Comparison of ENCODE assay signal across 12 cellular contexts in genomic region chr19:29675650-29676186, GRCh38. TPM values are rescaled to one million over a fixed set of nuclear protein-coding genes. Genes with fewer than 3 reads are reported as not detected.
A peak's percentile ranks its signal among the peaks of the same experiment; 100 is the strongest.
DNase-seq lines count a peak whose midpoint lies in the region; ATAC-seq, FAIRE-seq and TF ChIP-seq lines count a peak whose summit lies in the region.
"Had no signal": no experiment of that assay in that cellular context is flagged by ENCODE, and none has a peak within 500 bp of the region (broad histone marks: within the 10 kb centered on the region; RNA-seq: fewer than 3 reads in every experiment).

No MANE protein-coding gene starts in this region.

- H3K9me3 Mint-ChIP-seq in CD4-positive, CD25-positive, alpha-beta regulatory T cell: no peaks in the 10 kb centered on the region
- H3K9me3 Mint-ChIP-seq in IgD-negative memory B cell (no peaks in the 10 kb centered on the region), Caco-2 (ENCODE audit: unreplicated experiment) (no peaks in the 10 kb centered on the region)
- H3K9me3 Mint-ChIP-seq: activated T-helper 1 cell treated with anti-CD3 and anti-CD28 coated beads, Interleukin-12 subunit alpha, Interleukin-12 subunit beta, Interleukin-2, Interleukin-4 antibody, amounts not matched to agents 30 ng/mL and 10 ng/mL and 1 ng/mL, durations not matched to agents 14 hours and 24 hours and 36 hours had no signal

- peak overlapping the region; percentile 94 for H3K27ac ChIP-seq in CD4-positive, CD25-positive, alpha-beta regulatory T cell (ENCODE audit: insufficient read depth, low read length, poor library complexity, severe bottlenecking)
- peak overlapping the region; percentile 1 for H3K27ac ChIP-seq in right cardiac atrium (ENCODE audit: low read length)

- intact Hi-C loops in right cardiac atrium (cut with DNase I): no loop called here
- intact Hi-C loops in Caco-2 (cut with micrococcal nuclease; ENCODE audit: unreplicated experiment): no loop called here

- H3K4me3 Mint-ChIP-seq in CD4-positive, CD25-positive, alpha-beta regulatory T cell: peak overlapping the region in 3 of 4 donors; percentile 26 to 35 (median 30)
- peak overlapping the region in 1 of 4 donors; percentile 12 for H3K4me3 Mint-ChIP-seq in IgD-negative memory B cell
- H3K4me3 Mint-ChIP-seq in Caco-2 (ENCODE audit: unreplicated experiment): no peak overlapping the region
- H3K4me3 Mint-ChIP-seq: activated T-helper 1 cell treated with anti-CD3 and anti-CD28 coated beads, Interleukin-12 subunit alpha, Interleukin-12 subunit beta, Interleukin-2, Interleukin-4 antibody, amounts not matched to agents 30 ng/mL and 10 ng/mL and 1 ng/mL, durations not matched to agents 14 hours and 24 hours and 36 hours had no signal

- H3K9me3 ChIP-seq in CD4-positive, CD25-positive, alpha-beta regulatory T cell (ENCODE audit: control insufficient read depth in 2 of 2, low read length in 2 of 2): no peaks in the 10 kb centered on the region
- H3K9me3 ChIP-seq in right cardiac atrium (ENCODE audit: control insufficient read depth, low read length): no peaks in the 10 kb centered on the region
- H3K9me3 ChIP-seq in Caco-2: no peaks in the 10 kb centered on the region

- H3K4me1 ChIP-seq in CD4-positive, CD25-positive, alpha-beta regulatory T cell (ENCODE audit: control insufficient read depth, insufficient read depth, low read length, poor library complexity, severe bottlenecking): peaks cover 100% of the 10 kb centered on the region
- H3K4me1 ChIP-seq in right cardiac atrium (ENCODE audit: control insufficient read depth, insufficient read depth, low read length): peaks cover 21% of the 10 kb centered on the region
- peaks cover 4% of the 10 kb centered on the region; the same call in 1 of the 2 replicates for H3K4me1 ChIP-seq in Caco-2

- no peak overlapping the region for H3K4me3 ChIP-seq in CD4-positive, CD25-positive, alpha-beta regulatory T cell (ENCODE audit: low read depth, low read length)
- H3K4me3 ChIP-seq in right cardiac atrium (ENCODE audit: low read length): no peak overlapping the region
- no peak overlapping the region for H3K4me3 ChIP-seq in Caco-2 (ENCODE audit: low read depth, low read length)
- H3K4me3 ChIP-seq: coronary artery had no signal

- DNase-seq in CD4-positive, CD25-positive, alpha-beta regulatory T cell: no peak
- DNase-seq in right cardiac atrium (peak in 1 of 3 donors; percentile 51), putamen (ENCODE audit: low spot score) (peak; percentile 73), Caco-2 (no peak), D721Med (ENCODE audit: insufficient read length, low spot score) (no peak), DMS114 treated with DMSO at 0.1 percent for 48 hours (lab: John Stamatoyannopoulos, UW; ENCODE audit: unreplicated experiment) (no peak)
- DNase-seq: NCI-H510A; stimulated activated naive CD4-positive, alpha-beta T cell had no signal

- peaks cover 0 to 86% (median 44%) of the 10 kb centered on the region in 4 donors for H3K4me1 Mint-ChIP-seq in CD4-positive, CD25-positive, alpha-beta regulatory T cell
- H3K4me1 Mint-ChIP-seq in IgD-negative memory B cell (peaks cover 39 to 40% (median 40%) of the 10 kb centered on the region in 3 donors), Caco-2 (ENCODE audit: low read depth, unreplicated experiment) (no peaks in the 10 kb centered on the region)

- TF ChIP-seq CTCF in Caco-2 (IDR thresholded peaks at IDR 0.05; ENCODE audit: insufficient read depth in 1 of 2, low read depth in 1 of 2, low read length in 1 of 2, severe bottlenecking in 1 of 2, unreplicated experiment in 1 of 2) (no peak), D721Med (IDR thresholded peaks at IDR 0.05; ENCODE audit: insufficient read depth, missing control alignments) (no peak)

- peaks cover 20% of the 10 kb centered on the region for H3K36me3 Mint-ChIP-seq in CD4-positive, CD25-positive, alpha-beta regulatory T cell
- no peaks in the 10 kb centered on the region for H3K36me3 Mint-ChIP-seq in IgD-negative memory B cell
- H3K36me3 Mint-ChIP-seq in Caco-2 (ENCODE audit: insufficient read depth, unreplicated experiment): no peaks in the 10 kb centered on the region

- POLR2A ChIA-PET in Caco-2 (lab: Charles Lee): no interaction called here

- peak overlapping the region; percentile 80 to 96 (median 82) for H3K27ac Mint-ChIP-seq in CD4-positive, CD25-positive, alpha-beta regulatory T cell
- H3K27ac Mint-ChIP-seq in IgD-negative memory B cell (peak overlapping the region in 2 of 3 donors; percentile 77 to 90), Caco-2 (ENCODE audit: unreplicated experiment) (no peak overlapping the region)

- no peaks in the 10 kb centered on the region for H3K27me3 ChIP-seq in CD4-positive, CD25-positive, alpha-beta regulatory T cell (ENCODE audit: control insufficient read depth, insufficient read depth, low read length)
- no peaks in the 10 kb centered on the region for H3K27me3 ChIP-seq in right cardiac atrium (ENCODE audit: control insufficient read depth, insufficient read depth)
- no peaks in the 10 kb centered on the region for H3K27me3 ChIP-seq in Caco-2 (replicated peaks; ENCODE audit: control insufficient read depth, insufficient read depth, low read length)

- BruUV-seq in Caco-2 (replicated peaks; lab: Mats Ljungman, UMichigan): no TSS peak

- CTCF ChIA-PET in Caco-2 (lab: Charles Lee): no interaction called here

- H3K36me3 ChIP-seq in CD4-positive, CD25-positive, alpha-beta regulatory T cell (ENCODE audit: control insufficient read depth, insufficient read depth, low read length): peaks cover 34% of the 10 kb centered on the region
- H3K36me3 ChIP-seq in Caco-2 (ENCODE audit: control insufficient read depth, insufficient read depth, low read length): no peaks in the 10 kb centered on the region; the same call in 1 of the 2 replicates

- FAIRE-seq in D721Med (lab: Jason Lieb, UNC): no peak

- ATAC-seq in CD4-positive, CD25-positive, alpha-beta regulatory T cell (ENCODE audit: low read depth in 2 of 2): no peak
- no peak for ATAC-seq in right cardiac atrium
- ATAC-seq: HCT116 had no signal

- WGBS in right cardiac atrium: 76% methylated on average over 13 of the region's 13 CpGs

- H3K27me3 Mint-ChIP-seq in CD4-positive, CD25-positive, alpha-beta regulatory T cell: no peaks in the 10 kb centered on the region
- no peaks in the 10 kb centered on the region for H3K27me3 Mint-ChIP-seq in IgD-negative memory B cell
- H3K27me3 Mint-ChIP-seq in Caco-2 (ENCODE audit: insufficient read depth, unreplicated experiment): no peaks in the 10 kb centered on the region

RNA-seq across cellular contexts. Expression of gene PLEKHF1, which starts 10.5 kb away (rescaled TPM):
- total RNA-seq in CD4-positive, CD25-positive, alpha-beta regulatory T cell: 21.0 TPM
- polyA plus RNA-seq in CD4-positive, CD25-positive, alpha-beta regulatory T cell: 10 to 100 TPM; 23.5 to 49.3 (median 35.2) TPM
- polyA plus RNA-seq in IgD-negative memory B cell (10.2 TPM), right cardiac atrium (40.6 TPM)
- total RNA-seq in right cardiac atrium (10 to 100 TPM; 25.1 to 44.1 (median 31.0) TPM), Caco-2 (2022) (3.6 and 5.0 TPM in 2 replicates)

RNA-seq across cellular contexts. Expression of gene C19orf12, which starts 39.3 kb away (rescaled TPM):
- total RNA-seq in CD4-positive, CD25-positive, alpha-beta regulatory T cell: 22.8 TPM
- polyA plus RNA-seq in CD4-positive, CD25-positive, alpha-beta regulatory T cell: 10 to 100 TPM; 28.3 to 33.7 (median 31.0) TPM
- polyA plus RNA-seq in IgD-negative memory B cell (17.6 TPM), right cardiac atrium (37.3 TPM)
- total RNA-seq in right cardiac atrium (10 to 100 TPM; 40.6 to 48.2 (median 43.5) TPM), Caco-2 (2022) (20.8 and 23.6 TPM in 2 replicates)
